In genomic region chr20:49715466-49715865, GRCh38 we compare ENCODE assay signal across 24 cellular contexts.
"Had no signal": no experiment of that assay in that cellular context is flagged by ENCODE, and none has a peak within 500 bp of the region (broad histone marks: within the 10 kb centered on the region; RNA-seq: fewer than 3 reads in every experiment).

No MANE protein-coding gene starts in this region.

- H3K4me3 ChIP-seq: body of pancreas, coronary artery, esophagus squamous epithelium, left ventricle myocardium inferior, mucosa of descending colon, smooth muscle cell, tibial nerve, vagina had no signal

- DNase-seq: activated CD4-positive, alpha-beta T cell treated with anti-CD3 and anti-CD28 coated beads, Interleukin-2, amount 50 U/mL, for 1 hour; activated CD4-positive, CD25-positive, alpha-beta regulatory T cell; activated naive CD4-positive, alpha-beta T cell treated with anti-CD3 and anti-CD28 coated beads for 36 hours; amygdala; body of pancreas; esophagus squamous epithelium; hippocampal formation; kidney; left ventricle myocardium inferior; mucosa of descending colon; occipital lobe; right cardiac atrium; stimulated activated CD4-positive, alpha-beta T cell treated with anti-CD3 and anti-CD28 coated beads, Interleukin-4, amount 100 ng/mL, for 4 hours; stimulated activated CD8-positive, alpha-beta memory T cell treated with anti-CD3 and anti-CD28 coated beads, Interleukin-4, amount 100 ng/mL, for 48 hours; stimulated activated naive CD4-positive, alpha-beta T cell treated with Interleukin-2 at 50 U/mL for 16 hours; substantia nigra had no signal

- H3K36me3 Mint-ChIP-seq: memory B cell had no signal

- ATAC-seq: body of pancreas; mucosa of descending colon; natural killer cell treated with Interleukin-12 subunit alpha and Interleukin-12 subunit beta and Interleukin-15 and Interleukin-18, amount 100 ng/mL, for 72 hours; right cardiac atrium had no signal

- H3K36me3 ChIP-seq: esophagus squamous epithelium, left ventricle myocardium inferior, tibial nerve, vagina had no signal

- H3K27ac ChIP-seq: body of pancreas, coronary artery, esophagus squamous epithelium, left ventricle myocardium inferior, tibial nerve, vagina had no signal

- H3K4me2 ChIP-seq: smooth muscle cell had no signal

- H3K9me3 Mint-ChIP-seq: activated naive CD4-positive, alpha-beta T cell treated with anti-CD3 and anti-CD28 coated beads for 36 hours; central memory CD8-positive, alpha-beta T cell; memory B cell; natural killer cell treated with Interleukin-12 subunit alpha and Interleukin-12 subunit beta and Interleukin-15 and Interleukin-18, amount 100 ng/mL, for 72 hours had no signal

- FAIRE-seq: endothelial cell of umbilical vein, kidney had no signal

- H3K27me3 ChIP-seq: body of pancreas, esophagus squamous epithelium, tibial nerve, vagina had no signal

- H3K27ac Mint-ChIP-seq: activated naive CD4-positive, alpha-beta T cell treated with anti-CD3 and anti-CD28 coated beads for 36 hours; memory B cell had no signal

- H3K27me3 Mint-ChIP-seq: central memory CD8-positive, alpha-beta T cell; memory B cell; natural killer cell treated with Interleukin-12 subunit alpha and Interleukin-12 subunit beta and Interleukin-15 and Interleukin-18, amount 100 ng/mL, for 72 hours had no signal

- H3K9me3 ChIP-seq: body of pancreas, esophagus squamous epithelium, left ventricle myocardium inferior, mucosa of descending colon, tibial nerve, vagina had no signal
